ENCODE assay signal across 3 cellular contexts in the genomic region with DNA sequence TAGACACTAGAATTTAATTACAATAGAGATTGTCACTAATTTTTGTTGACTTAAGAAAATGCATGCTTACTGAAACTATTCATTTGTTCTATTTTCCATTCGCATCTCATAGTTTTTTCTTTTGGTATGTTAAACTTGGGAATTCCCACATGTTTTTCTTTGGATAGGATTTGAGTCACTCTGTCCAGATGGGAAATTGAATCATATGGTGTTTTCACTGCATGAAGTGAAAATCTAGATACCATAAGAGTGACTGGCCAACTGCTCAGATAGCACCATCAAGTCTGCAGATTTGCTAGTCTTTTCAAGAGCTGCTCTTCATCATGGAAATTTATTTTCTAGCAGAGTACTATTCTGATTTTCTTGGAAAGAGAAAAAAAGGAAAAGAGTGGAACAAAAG.
TF ChIP-seq lines count a peak whose summit lies in the region.

No MANE protein-coding gene starts in this region.

TF ChIP-seq in IMR-90, 13 proteins besides CTCF, POLR2A, EP300 and RAD21:
- TF ChIP-seq FOS (IDR thresholded peaks at IDR 0.05; ENCODE audit: low read depth, low read length) (peak; percentile 63), RCOR1 (IDR thresholded peaks at IDR 0.05; ENCODE audit: insufficient replicate concordance, low read length) (no peak)

TF ChIP-seq in endothelial cell of umbilical vein, 7 proteins besides CTCF, POLR2A, EP300 and RAD21:
- TF ChIP-seq MYC (IDR thresholded peaks at IDR 0.05; ENCODE audit: low read depth, low read length) (no peak), GATA2 (IDR thresholded peaks at IDR 0.05; ENCODE audit: insufficient read depth, insufficient read length, low read depth, low read length) (no peak), EZH2 (IDR thresholded peaks at IDR 0.05; ENCODE audit: borderline replicate concordance, low read depth, low read length, severe bottlenecking) (no peak), POLR2AphosphoS5 (IDR thresholded peaks at IDR 0.05; ENCODE audit: insufficient read depth, low read depth, low read length) (no peak), FOS (IDR thresholded peaks at IDR 0.05; ENCODE audit: borderline replicate concordance, insufficient read depth, low read length) (no peak), JUN (IDR thresholded peaks at IDR 0.05; ENCODE audit: borderline replicate concordance, insufficient read depth, insufficient read length, low read depth) (no peak)
- TF ChIP-seq, protein P1, sequence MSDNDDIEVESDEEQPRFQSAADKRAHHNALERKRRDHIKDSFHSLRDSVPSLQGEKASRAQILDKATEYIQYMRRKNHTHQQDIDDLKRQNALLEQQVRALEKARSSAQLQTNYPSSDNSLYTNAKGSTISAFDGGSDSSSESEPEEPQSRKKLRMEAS (IDR thresholded peaks at IDR 0.05; ENCODE audit: insufficient read depth, insufficient read length): no peak

TF ChIP-seq in SK-N-SH treated with all-trans-retinoic acid at 6 μM for 48 hours, 23 proteins besides CTCF, POLR2A, EP300 and RAD21:
- TF ChIP-seq CREB5 (CRISPR knock-in tag; IDR thresholded peaks at IDR 0.05; ENCODE audit: low read depth) (no peak), BACH2 (CRISPR knock-in tag; IDR thresholded peaks at IDR 0.05; ENCODE audit: borderline replicate concordance) (no peak), TOX (CRISPR knock-in tag; IDR thresholded peaks at IDR 0.05; ENCODE audit: borderline replicate concordance) (no peak), RARB (CRISPR knock-in tag; IDR thresholded peaks at IDR 0.05) (no peak), ZFP30 (CRISPR knock-in tag; IDR thresholded peaks at IDR 0.05) (no peak), ARNTL (CRISPR knock-in tag; IDR thresholded peaks at IDR 0.05; ENCODE audit: borderline replicate concordance, low read depth) (no peak), ZNF8 (CRISPR knock-in tag; IDR thresholded peaks at IDR 0.05) (no peak), ISL1 (CRISPR knock-in tag; IDR thresholded peaks at IDR 0.05) (no peak), PPARA (CRISPR knock-in tag; IDR thresholded peaks at IDR 0.05; ENCODE audit: borderline replicate concordance) (no peak)
- TF ChIP-seq, protein P2, sequence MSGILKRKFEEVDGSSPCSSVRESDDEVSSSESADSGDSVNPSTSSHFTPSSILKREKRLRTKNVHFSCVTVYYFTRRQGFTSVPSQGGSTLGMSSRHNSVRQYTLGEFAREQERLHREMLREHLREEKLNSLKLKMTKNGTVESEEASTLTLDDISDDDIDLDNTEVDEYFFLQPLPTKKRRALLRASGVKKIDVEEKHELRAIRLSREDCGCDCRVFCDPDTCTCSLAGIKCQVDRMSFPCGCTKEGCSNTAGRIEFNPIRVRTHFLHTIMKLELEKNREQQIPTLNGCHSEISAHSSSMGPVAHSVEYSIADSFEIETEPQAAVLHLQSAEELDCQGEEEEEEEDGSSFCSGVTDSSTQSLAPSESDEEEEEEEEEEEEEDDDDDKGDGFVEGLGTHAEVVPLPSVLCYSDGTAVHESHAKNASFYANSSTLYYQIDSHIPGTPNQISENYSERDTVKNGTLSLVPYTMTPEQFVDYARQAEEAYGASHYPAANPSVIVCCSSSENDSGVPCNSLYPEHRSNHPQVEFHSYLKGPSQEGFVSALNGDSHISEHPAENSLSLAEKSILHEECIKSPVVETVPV (CRISPR knock-in tag; IDR thresholded peaks at IDR 0.05): no peak
